In the genomic region with DNA sequence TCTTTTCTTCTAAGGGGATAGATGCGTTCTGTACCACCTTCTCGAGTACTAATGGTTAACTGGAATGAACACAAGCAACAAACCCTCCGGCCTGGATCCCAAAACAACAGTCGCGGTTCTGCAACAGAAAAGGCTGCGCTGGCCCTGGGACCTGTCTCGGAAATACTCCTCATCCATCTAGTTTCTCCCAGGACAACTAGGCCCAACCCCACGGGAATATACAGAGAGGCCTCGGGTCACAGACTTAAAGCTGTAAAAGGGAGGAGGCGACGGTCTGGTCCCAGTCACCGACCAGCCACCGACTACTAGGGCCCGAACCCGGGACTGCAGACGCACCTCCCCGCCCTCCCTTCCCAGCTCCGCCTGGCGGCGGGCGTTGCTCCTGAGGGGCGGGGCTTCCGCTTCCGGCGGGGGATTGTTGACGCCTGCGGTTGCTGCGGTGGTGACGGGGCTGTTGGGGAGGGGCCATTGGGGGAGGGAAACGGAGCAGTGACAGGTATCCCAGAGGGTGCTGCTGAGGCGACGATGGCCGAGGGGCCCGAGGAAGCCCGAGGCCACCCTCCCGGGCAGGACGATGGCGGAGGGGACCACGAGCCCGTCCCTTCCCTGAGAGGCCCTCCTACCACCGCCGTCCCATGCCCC, we compare ENCODE assay signal across 8 cellular contexts. TPM values are rescaled to one million over a fixed set of nuclear protein-coding genes. Genes with fewer than 3 reads are reported as not detected.
DNase-seq lines count a peak whose midpoint lies in the region; ATAC-seq and TF ChIP-seq lines count a peak whose summit lies in the region.

A gene with protein sequence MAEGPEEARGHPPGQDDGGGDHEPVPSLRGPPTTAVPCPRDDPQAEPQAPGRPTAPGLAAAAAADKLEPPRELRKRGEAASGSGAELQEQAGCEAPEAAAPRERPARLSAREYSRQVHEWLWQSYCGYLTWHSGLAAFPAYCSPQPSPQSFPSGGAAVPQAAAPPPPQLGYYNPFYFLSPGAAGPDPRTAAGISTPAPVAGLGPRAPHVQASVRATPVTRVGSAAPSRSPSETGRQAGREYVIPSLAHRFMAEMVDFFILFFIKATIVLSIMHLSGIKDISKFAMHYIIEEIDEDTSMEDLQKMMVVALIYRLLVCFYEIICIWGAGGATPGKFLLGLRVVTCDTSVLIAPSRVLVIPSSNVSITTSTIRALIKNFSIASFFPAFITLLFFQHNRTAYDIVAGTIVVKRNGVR (plus strand): TSS at position 418 of the 642 bp plus-strand sequence. CDS start 108 bp downstream, at position 526.

- DNase-seq in CD1c-positive myeloid dendritic cell (ENCODE audit: extremely low spot score) (peak; percentile 93), NCI-H526 (lab: John Stamatoyannopoulos, UW) (peak; percentile 83 to 97), left lung (peak; percentile 97 to 99)
- peak; percentile 92 to 93 for DNase-seq in activated CD4-positive, alpha-beta T cell treated with anti-CD3 and anti-CD28 coated beads, Interleukin-2, amount 50 U/mL, for 24 hours (ENCODE audit: low read depth in 1 of 2, low spot score in 1 of 2)
- peak; percentile 94 to 95 for DNase-seq in stimulated activated CD4-positive, alpha-beta T cell treated with anti-CD3 and anti-CD28 coated beads, Interleukin-2, amount 100 ng/mL, for 48 hours

- H3K9me3 Mint-ChIP-seq in dendritic cell treated with granulocyte-macrophage colony-stimulating factor and Interleukin-4, amounts not matched to agents 40 ng/mL and 50 ng/mL, for 4 days: no peaks in the 10 kb centered on the region

- H3K9me3 ChIP-seq in left lung: no peaks in the 10 kb centered on the region

- intact Hi-C loops in dendritic cell treated with granulocyte-macrophage colony-stimulating factor and Interleukin-4, amounts not matched to agents 40 ng/mL and 50 ng/mL, for 4 days (cut with micrococcal nuclease): no loop called here
- intact Hi-C loops in left lung (cut with DNase I): no loop called here

- H3K4me3 ChIP-seq in left lung: peak within 1 kb of the TSS; percentile 62 to 84

- peaks cover 3% of the 10 kb centered on the region for H3K27me3 Mint-ChIP-seq in dendritic cell treated with granulocyte-macrophage colony-stimulating factor and Interleukin-4, amounts not matched to agents 40 ng/mL and 50 ng/mL, for 4 days

- H3K4me1 Mint-ChIP-seq in dendritic cell treated with granulocyte-macrophage colony-stimulating factor and Interleukin-4, amounts not matched to agents 40 ng/mL and 50 ng/mL, for 4 days (ENCODE audit: low read depth): peaks cover 13% of the 10 kb centered on the region

- ATAC-seq in GM19328 (IDR thresholded peaks at IDR 0.05; ENCODE audit: unreplicated experiment): peak; percentile 87
- ATAC-seq in HG03469 (IDR thresholded peaks at IDR 0.05; ENCODE audit: unreplicated experiment): peak; percentile 68
- peak; percentile 97 for ATAC-seq in left lung

- H3K27ac ChIP-seq in left lung: peak within 1 kb of the TSS; percentile 93 to 99

- TF ChIP-seq CTCF in left lung (IDR thresholded peaks at IDR 0.05): peak; percentile 39 to 69

- peaks cover 28% of the 10 kb centered on the region for H3K36me3 Mint-ChIP-seq in dendritic cell treated with granulocyte-macrophage colony-stimulating factor and Interleukin-4, amounts not matched to agents 40 ng/mL and 50 ng/mL, for 4 days (ENCODE audit: low read depth)

- peak within 1 kb of the TSS; percentile 92 for H3K4me3 Mint-ChIP-seq in dendritic cell treated with granulocyte-macrophage colony-stimulating factor and Interleukin-4, amounts not matched to agents 40 ng/mL and 50 ng/mL, for 4 days

- H3K36me3 ChIP-seq in left lung: peaks cover 0 to 14% of the 10 kb centered on the region in 2 donors

- H3K4me1 ChIP-seq in left lung: peaks cover 0 to 34% of the 10 kb centered on the region in 2 donors

- no peaks in the 10 kb centered on the region for H3K27me3 ChIP-seq in left lung

- peak within 1 kb of the TSS; percentile 88 for H3K27ac Mint-ChIP-seq in dendritic cell treated with granulocyte-macrophage colony-stimulating factor and Interleukin-4, amounts not matched to agents 40 ng/mL and 50 ng/mL, for 4 days

RNA-seq across cellular contexts. Expression of the gene that starts here (rescaled TPM):
- total RNA-seq in left lung: 10 to 100 TPM; 24.7 to 35.5 TPM

Comparison
In these comparisons a context has a peak if more than half of its experiments do, and no peak if none do; other contexts are left out.
1. Peak in every context shown above with its lines: DNase-seq, ATAC-seq, H3K4me3 ChIP-seq and H3K27ac ChIP-seq.